13 cellular contexts compared by ENCODE assay signal in genomic region chr7:2774280-2774679, GRCh38.
"Had no signal": no experiment of that assay in that cellular context is flagged by ENCODE, and none has a peak within 500 bp of the region (broad histone marks: within the 10 kb centered on the region; RNA-seq: fewer than 3 reads in every experiment).

No MANE protein-coding gene starts in this region.

- ATAC-seq: heart left ventricle; mucosa of descending colon; natural killer cell treated with Interleukin-12 subunit alpha and Interleukin-12 subunit beta and Interleukin-15 and Interleukin-18, amount 100 ng/mL, for 72 hours had no signal

- H3K4me3 ChIP-seq: ascending aorta, heart left ventricle, mucosa of descending colon, SJSA1, stomach had no signal

- DNase-seq: activated CD8-positive, alpha-beta memory T cell treated with anti-CD3 and anti-CD28 coated beads for 24 hours; activated gamma-delta T cell treated with Interleukin-2 at 50 U/mL for 16 hours; activated T-cell treated with anti-CD3 and anti-CD28 coated beads for 4 hours; effector CD8-positive, alpha-beta T cell; heart left ventricle; mammary epithelial cell; mucosa of descending colon; stimulated activated CD4-positive, alpha-beta T cell treated with anti-CD3 and anti-CD28 coated beads, Interleukin-15, amount 100 ng/mL, for 24 hours; stimulated activated CD4-positive, alpha-beta T cell treated with anti-CD3 and anti-CD28 coated beads, Interleukin-4, amount 100 ng/mL, for 4 hours; stomach had no signal

- H3K27ac Mint-ChIP-seq: natural killer cell treated with Interleukin-12 subunit alpha and Interleukin-12 subunit beta and Interleukin-15 and Interleukin-18, amount 100 ng/mL, for 72 hours had no signal

- H3K27me3 Mint-ChIP-seq: natural killer cell treated with Interleukin-12 subunit alpha and Interleukin-12 subunit beta and Interleukin-15 and Interleukin-18, amount 100 ng/mL, for 72 hours had no signal

- H3K4me3 Mint-ChIP-seq: natural killer cell treated with Interleukin-12 subunit alpha and Interleukin-12 subunit beta and Interleukin-15 and Interleukin-18, amount 100 ng/mL, for 72 hours had no signal

- H3K36me3 Mint-ChIP-seq: natural killer cell treated with Interleukin-12 subunit alpha and Interleukin-12 subunit beta and Interleukin-15 and Interleukin-18, amount 100 ng/mL, for 72 hours had no signal

- H3K9me3 Mint-ChIP-seq: natural killer cell treated with Interleukin-12 subunit alpha and Interleukin-12 subunit beta and Interleukin-15 and Interleukin-18, amount 100 ng/mL, for 72 hours had no signal

- H3K4me1 ChIP-seq: ascending aorta, SJSA1 had no signal

- H3K9me3 ChIP-seq: ascending aorta, mucosa of descending colon, SJSA1, stomach had no signal

- H3K27ac ChIP-seq: ascending aorta, SJSA1 had no signal

- H3K27me3 ChIP-seq: ascending aorta, heart left ventricle, SJSA1, stomach had no signal
